In genomic region chr9:129962376-129962765, GRCh38 we compare ENCODE assay signal across 8 cellular contexts.
DNase-seq lines count a peak whose midpoint lies in the region; ATAC-seq lines count a peak whose summit lies in the region.

No MANE protein-coding gene starts in this region.

- H3K4me3 ChIP-seq in HUES6 (ENCODE audit: low read depth, low read length) = peak overlapping the region; percentile 47
- no peak overlapping the region for H3K4me3 ChIP-seq in iPS DF 6.9 (ENCODE audit: low read length)

- H3K36me3 Mint-ChIP-seq in activated naive CD8-positive, alpha-beta T cell treated with anti-CD3 and anti-CD28 coated beads, Interleukin-2, amount 10 ng/mL, durations not matched to agents 7 days and 5 days = peaks cover 48% of the 10 kb centered on the region
- H3K36me3 Mint-ChIP-seq in stimulated activated naive B cell treated with anti-CD40 and anti-IgM and Interleukin-4, amounts not matched to agents 10 μg/mL and 1 μg/mL and 100 μg/mL, for 72 hours = peaks cover 74 to 87% of the 10 kb centered on the region in 2 donors

- H3K27ac ChIP-seq in HUES6 (ENCODE audit: low read depth, low read length) (peak overlapping the region; percentile 79), iPS DF 6.9 (ENCODE audit: low read length) (peak overlapping the region; percentile 26)

- no CpG with 5 or more reads among the region's 7 CpGs for WGBS in iPS DF 6.9 (ENCODE audit: insufficient coverage, insufficient read length)

- POLR2A ChIA-PET in activated naive CD8-positive, alpha-beta T cell treated with anti-CD3 and anti-CD28 coated beads, Interleukin-2, amount 10 ng/mL, durations not matched to agents 7 days and 5 days (lab: Charles Lee) = interaction anchor here (0.6 to 3.3 kb wide), 12 partner anchors 13 to 93 kb away, joined by 3 to 19 read pairs (median 8); partner anchors contain the start of genes FNBP1 and GPR107

- H3K27me3 ChIP-seq in HUES6 (ENCODE audit: control insufficient read depth, insufficient read depth, low read length) = no peaks in the 10 kb centered on the region
- no peaks in the 10 kb centered on the region for H3K27me3 ChIP-seq in iPS DF 6.9 (ENCODE audit: control insufficient read depth, insufficient read depth, low read length)

- H3K9me3 Mint-ChIP-seq in activated naive CD8-positive, alpha-beta T cell treated with anti-CD3 and anti-CD28 coated beads, Interleukin-2, amount 10 ng/mL, durations not matched to agents 7 days and 5 days = no peaks in the 10 kb centered on the region
- H3K9me3 Mint-ChIP-seq in stimulated activated naive B cell treated with anti-CD40 and anti-IgM and Interleukin-4, amounts not matched to agents 10 μg/mL and 1 μg/mL and 100 μg/mL, for 72 hours = no peaks in the 10 kb centered on the region

- DNase-seq in activated naive CD8-positive, alpha-beta T cell treated with anti-CD3 and anti-CD28 coated beads, Interleukin-2, amount 10 ng/mL, durations not matched to agents 7 days and 5 days = no peak
- DNase-seq in iPS DF 6.9 (ENCODE audit: low read depth, low spot score) = no peak
- DNase-seq in stimulated activated naive B cell treated with anti-CD40 and anti-IgM and Interleukin-4, amounts not matched to agents 10 μg/mL and 1 μg/mL and 100 μg/mL, for 72 hours = no peak
- no peak for DNase-seq in middle frontal gyrus (ENCODE audit: extremely low spot score, low spot score)
- DNase-seq in COLO668 (lab: John Stamatoyannopoulos, UW; ENCODE audit: unreplicated experiment) = no peak

- H3K9ac ChIP-seq in HUES6 (ENCODE audit: low read length) = peak overlapping the region; percentile 64

- H3K27ac Mint-ChIP-seq in activated naive CD8-positive, alpha-beta T cell treated with anti-CD3 and anti-CD28 coated beads, Interleukin-2, amount 10 ng/mL, durations not matched to agents 7 days and 5 days = peak overlapping the region; percentile 98
- H3K27ac Mint-ChIP-seq in stimulated activated naive B cell treated with anti-CD40 and anti-IgM and Interleukin-4, amounts not matched to agents 10 μg/mL and 1 μg/mL and 100 μg/mL, for 72 hours = peak overlapping the region; percentile 97

- H3K4me3 Mint-ChIP-seq in activated naive CD8-positive, alpha-beta T cell treated with anti-CD3 and anti-CD28 coated beads, Interleukin-2, amount 10 ng/mL, durations not matched to agents 7 days and 5 days = peak overlapping the region; percentile 86
- H3K4me3 Mint-ChIP-seq in stimulated activated naive B cell treated with anti-CD40 and anti-IgM and Interleukin-4, amounts not matched to agents 10 μg/mL and 1 μg/mL and 100 μg/mL, for 72 hours = peak overlapping the region; percentile 72 to 73

- peaks cover 59% of the 10 kb centered on the region for H3K4me1 Mint-ChIP-seq in activated naive CD8-positive, alpha-beta T cell treated with anti-CD3 and anti-CD28 coated beads, Interleukin-2, amount 10 ng/mL, durations not matched to agents 7 days and 5 days
- H3K4me1 Mint-ChIP-seq in stimulated activated naive B cell treated with anti-CD40 and anti-IgM and Interleukin-4, amounts not matched to agents 10 μg/mL and 1 μg/mL and 100 μg/mL, for 72 hours = peaks cover 55 to 98% of the 10 kb centered on the region in 2 donors

- H3K27me3 Mint-ChIP-seq in activated naive CD8-positive, alpha-beta T cell treated with anti-CD3 and anti-CD28 coated beads, Interleukin-2, amount 10 ng/mL, durations not matched to agents 7 days and 5 days = no peaks in the 10 kb centered on the region
- H3K27me3 Mint-ChIP-seq in stimulated activated naive B cell treated with anti-CD40 and anti-IgM and Interleukin-4, amounts not matched to agents 10 μg/mL and 1 μg/mL and 100 μg/mL, for 72 hours = no peaks in the 10 kb centered on the region

- H3K9me3 ChIP-seq in HUES6 (ENCODE audit: control insufficient read depth, insufficient read depth, low read depth, low read length) (no peaks in the 10 kb centered on the region), iPS DF 6.9 (ENCODE audit: control insufficient read depth, insufficient read depth, low read length) (no peaks in the 10 kb centered on the region)

- ATAC-seq in activated naive CD8-positive, alpha-beta T cell treated with anti-CD3 and anti-CD28 coated beads, Interleukin-2, amount 10 ng/mL, durations not matched to agents 7 days and 5 days (ENCODE audit: low read depth) = no peak
- ATAC-seq in stimulated activated naive B cell treated with anti-CD40 and anti-IgM and Interleukin-4, amounts not matched to agents 10 μg/mL and 1 μg/mL and 100 μg/mL, for 72 hours (replicated peaks) = no peak
- ATAC-seq in HG03432 (IDR thresholded peaks at IDR 0.05; ENCODE audit: unreplicated experiment) (no peak), GM18873 (IDR thresholded peaks at IDR 0.05; ENCODE audit: low FRiP score, unreplicated experiment) (no peak)

- H3K4me1 ChIP-seq in HUES6 (ENCODE audit: control insufficient read depth, insufficient read depth, low read length) (peaks cover 47% of the 10 kb centered on the region), iPS DF 6.9 (ENCODE audit: control insufficient read depth, insufficient read depth, low read length) (peaks cover 6% of the 10 kb centered on the region)

- H3K36me3 ChIP-seq in HUES6 (ENCODE audit: control insufficient read depth, insufficient read depth, low read length) (no peaks in the 10 kb centered on the region), iPS DF 6.9 (ENCODE audit: control insufficient read depth, insufficient read depth, low read length) (no peaks in the 10 kb centered on the region)
